ENCODE assay signal across 3 cellular contexts in the genomic region with DNA sequence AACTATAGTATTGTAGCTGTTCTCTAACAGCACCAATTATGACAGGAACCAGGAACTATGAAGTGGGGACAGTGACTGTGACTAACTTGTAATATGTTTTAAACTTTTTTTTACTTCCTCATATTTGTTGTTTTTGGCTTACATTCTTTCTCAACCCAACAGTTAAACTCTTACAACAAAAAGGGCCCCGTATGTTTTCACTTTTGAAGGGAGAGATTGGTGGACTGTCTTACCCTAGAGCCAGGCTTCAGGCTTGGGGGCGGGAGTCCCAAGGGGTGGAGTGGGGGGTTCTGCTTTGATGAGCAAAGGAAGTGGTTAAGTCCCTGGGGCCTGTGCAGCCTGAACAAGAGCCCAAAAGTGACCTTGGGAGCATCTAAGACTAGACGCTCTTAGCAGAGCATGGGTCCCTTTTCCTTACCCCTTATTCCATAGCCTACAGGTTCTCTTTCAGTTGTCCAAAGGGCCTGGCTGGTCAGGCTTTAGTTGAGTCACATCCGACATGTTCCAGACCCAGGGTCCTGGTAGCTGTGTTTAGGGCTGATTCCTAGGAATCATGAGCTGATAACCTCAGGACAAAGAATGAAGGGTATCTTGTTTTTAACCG.
TF ChIP-seq lines count a peak whose summit lies in the region.

No MANE protein-coding gene starts in this region.

TF ChIP-seq in liver, 16 proteins besides CTCF, POLR2A, EP300 and RAD21:
- TF ChIP-seq, protein P1, sequence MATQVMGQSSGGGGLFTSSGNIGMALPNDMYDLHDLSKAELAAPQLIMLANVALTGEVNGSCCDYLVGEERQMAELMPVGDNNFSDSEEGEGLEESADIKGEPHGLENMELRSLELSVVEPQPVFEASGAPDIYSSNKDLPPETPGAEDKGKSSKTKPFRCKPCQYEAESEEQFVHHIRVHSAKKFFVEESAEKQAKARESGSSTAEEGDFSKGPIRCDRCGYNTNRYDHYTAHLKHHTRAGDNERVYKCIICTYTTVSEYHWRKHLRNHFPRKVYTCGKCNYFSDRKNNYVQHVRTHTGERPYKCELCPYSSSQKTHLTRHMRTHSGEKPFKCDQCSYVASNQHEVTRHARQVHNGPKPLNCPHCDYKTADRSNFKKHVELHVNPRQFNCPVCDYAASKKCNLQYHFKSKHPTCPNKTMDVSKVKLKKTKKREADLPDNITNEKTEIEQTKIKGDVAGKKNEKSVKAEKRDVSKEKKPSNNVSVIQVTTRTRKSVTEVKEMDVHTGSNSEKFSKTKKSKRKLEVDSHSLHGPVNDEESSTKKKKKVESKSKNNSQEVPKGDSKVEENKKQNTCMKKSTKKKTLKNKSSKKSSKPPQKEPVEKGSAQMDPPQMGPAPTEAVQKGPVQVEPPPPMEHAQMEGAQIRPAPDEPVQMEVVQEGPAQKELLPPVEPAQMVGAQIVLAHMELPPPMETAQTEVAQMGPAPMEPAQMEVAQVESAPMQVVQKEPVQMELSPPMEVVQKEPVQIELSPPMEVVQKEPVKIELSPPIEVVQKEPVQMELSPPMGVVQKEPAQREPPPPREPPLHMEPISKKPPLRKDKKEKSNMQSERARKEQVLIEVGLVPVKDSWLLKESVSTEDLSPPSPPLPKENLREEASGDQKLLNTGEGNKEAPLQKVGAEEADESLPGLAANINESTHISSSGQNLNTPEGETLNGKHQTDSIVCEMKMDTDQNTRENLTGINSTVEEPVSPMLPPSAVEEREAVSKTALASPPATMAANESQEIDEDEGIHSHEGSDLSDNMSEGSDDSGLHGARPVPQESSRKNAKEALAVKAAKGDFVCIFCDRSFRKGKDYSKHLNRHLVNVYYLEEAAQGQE (IDR thresholded peaks at IDR 0.05) = no peak
- TF ChIP-seq, protein P2, sequence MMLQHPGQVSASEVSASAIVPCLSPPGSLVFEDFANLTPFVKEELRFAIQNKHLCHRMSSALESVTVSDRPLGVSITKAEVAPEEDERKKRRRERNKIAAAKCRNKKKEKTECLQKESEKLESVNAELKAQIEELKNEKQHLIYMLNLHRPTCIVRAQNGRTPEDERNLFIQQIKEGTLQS (IDR thresholded peaks at IDR 0.05) = no peak
- TF ChIP-seq, protein P3, sequence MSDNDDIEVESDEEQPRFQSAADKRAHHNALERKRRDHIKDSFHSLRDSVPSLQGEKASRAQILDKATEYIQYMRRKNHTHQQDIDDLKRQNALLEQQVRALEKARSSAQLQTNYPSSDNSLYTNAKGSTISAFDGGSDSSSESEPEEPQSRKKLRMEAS (IDR thresholded peaks at IDR 0.05) = no peak
- TF ChIP-seq FOXA2 (IDR thresholded peaks at IDR 0.05) = no peak
- TF ChIP-seq TAF1 (conservative IDR thresholded peaks at IDR 0.05) = no peak
- no peak for TF ChIP-seq EGR1 (IDR thresholded peaks at IDR 0.05; ENCODE audit: low read depth in 2 of 2)
- no peak for TF ChIP-seq HNF4A (conservative IDR thresholded peaks at IDR 0.05)

TF ChIP-seq in HepG2, 621 proteins besides CTCF, POLR2A, EP300 and RAD21:
- no peak for TF ChIP-seq ZKSCAN5 (CRISPR knock-in tag; IDR thresholded peaks at IDR 0.05)
- TF ChIP-seq ZNF761 (CRISPR knock-in tag; conservative IDR thresholded peaks at IDR 0.05) = no peak
- no peak for TF ChIP-seq ZNF33A (CRISPR knock-in tag; IDR thresholded peaks at IDR 0.05; ENCODE audit: borderline replicate concordance)
- TF ChIP-seq ZNF75D (CRISPR knock-in tag; IDR thresholded peaks at IDR 0.05; ENCODE audit: borderline replicate concordance) = no peak
- TF ChIP-seq EHMT2 (IDR thresholded peaks at IDR 0.05; ENCODE audit: borderline replicate concordance, low read depth, low read length) = no peak
- TF ChIP-seq SAP130 (CRISPR knock-in tag; IDR thresholded peaks at IDR 0.05; ENCODE audit: low read depth) = no peak
- no peak for TF ChIP-seq HCFC1 (IDR thresholded peaks at IDR 0.05; ENCODE audit: low read depth, low read length)

TF ChIP-seq in SK-N-SH, 30 proteins besides CTCF, POLR2A, EP300 and RAD21:
- TF ChIP-seq GATA2 (CRISPR knock-in tag; IDR thresholded peaks at IDR 0.05) = no peak
- TF ChIP-seq RFX5 (IDR thresholded peaks at IDR 0.05; ENCODE audit: low read length) = no peak
- TF ChIP-seq SMC3 (IDR thresholded peaks at IDR 0.05; ENCODE audit: low read depth, low read length) = no peak
- no peak for TF ChIP-seq YY1 (IDR thresholded peaks at IDR 0.05; ENCODE audit: low read depth)
- TF ChIP-seq RXRA (IDR thresholded peaks at IDR 0.05; ENCODE audit: borderline replicate concordance, low read depth) = no peak
- TF ChIP-seq, protein P4, sequence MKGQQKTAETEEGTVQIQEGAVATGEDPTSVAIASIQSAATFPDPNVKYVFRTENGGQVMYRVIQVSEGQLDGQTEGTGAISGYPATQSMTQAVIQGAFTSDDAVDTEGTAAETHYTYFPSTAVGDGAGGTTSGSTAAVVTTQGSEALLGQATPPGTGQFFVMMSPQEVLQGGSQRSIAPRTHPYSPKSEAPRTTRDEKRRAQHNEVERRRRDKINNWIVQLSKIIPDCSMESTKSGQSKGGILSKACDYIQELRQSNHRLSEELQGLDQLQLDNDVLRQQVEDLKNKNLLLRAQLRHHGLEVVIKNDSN (IDR thresholded peaks at IDR 0.05; ENCODE audit: borderline replicate concordance, low read depth) = no peak
